Comparison of ENCODE assay signal across 9 cellular contexts in genomic region chr15:32030795-32031194, GRCh38. TPM values are rescaled to one million over a fixed set of nuclear protein-coding genes. Genes with fewer than 3 reads are reported as not detected.
DNase-seq lines count a peak whose midpoint lies in the region; ATAC-seq and TF ChIP-seq lines count a peak whose summit lies in the region.
"Had no signal": no experiment of that assay in that cellular context is flagged by ENCODE, and none has a peak within 500 bp of the region (broad histone marks: within the 10 kb centered on the region; RNA-seq: fewer than 3 reads in every experiment).

No MANE protein-coding gene starts in this region.

- H3K27me3 Mint-ChIP-seq in activated CD4-positive, alpha-beta T cell treated with anti-CD3 and anti-CD28 coated beads for 36 hours = peaks cover 53% of the 10 kb centered on the region

- H3K9me3 ChIP-seq in HEK293 (ENCODE audit: control insufficient read depth, insufficient read depth, low read depth, low read length) (no peaks in the 10 kb centered on the region), WERI-Rb-1 (ENCODE audit: severe bottlenecking) (no peaks in the 10 kb centered on the region), iPS-20b (ENCODE audit: insufficient read depth, low read depth, low read length) (no peaks in the 10 kb centered on the region), adrenal gland (replicated peaks in 1 of 3) (no peaks in the 10 kb centered on the region)

- TF ChIP-seq POLR2A in adrenal gland (IDR thresholded peaks at IDR 0.05) = no peak

- H3K9ac ChIP-seq in iPS-20b (ENCODE audit: low read depth, low read length) = peak overlapping the region; percentile 60; the same call in 1 of the 2 replicates

- intact Hi-C loops in adrenal gland (cut with DNase I) = no loop called here
- intact Hi-C loops in activated CD4-positive, alpha-beta T cell treated with anti-CD3 and anti-CD28 coated beads for 36 hours (cut with DNase I, micrococcal nuclease) = no loop called here

- POLR2A ChIA-PET in HEK293 (lab: Yijun Ruan, JAX) = interaction anchor here (1.4 kb wide), 1 partner anchor 86 kb away, joined by 3 read pairs; no protein-coding TSS in a partner anchor
- POLR2A ChIA-PET in activated CD4-positive, alpha-beta T cell treated with anti-CD3 and anti-CD28 coated beads for 36 hours (lab: Charles Lee) = interaction anchor here (0.5 kb wide), 1 partner anchor 10 kb away, joined by 4 read pairs; no protein-coding TSS in a partner anchor

- TF ChIP-seq CTCF in HEK293 (tag by site-specific recombination; IDR thresholded peaks at IDR 0.05) (no peak), WERI-Rb-1 (IDR thresholded peaks at IDR 0.05; ENCODE audit: low read depth, low read length) (no peak), adrenal gland (IDR thresholded peaks at IDR 0.05) (no peak)

- peak; percentile 33 for DNase-seq in WERI-Rb-1
- DNase-seq in stimulated activated effector memory CD8-positive, alpha-beta T cell treated with anti-CD3 and anti-CD28 coated beads, Interleukin-12 subunit alpha, Interleukin-12 subunit beta, amount 100 ng/mL, for 72 hours (ENCODE audit: low spot score in 2 of 2) = no peak
- no peak for DNase-seq in AG08395 (ENCODE audit: low spot score)
- DNase-seq in adrenal gland = no peak
- no peak for DNase-seq in activated CD4-positive, alpha-beta T cell treated with anti-CD3 and anti-CD28 coated beads for 36 hours
- DNase-seq: NCI-H2029 treated with DMSO at 0.1 percent for 48 hours had no signal

- peak; percentile 27 for ATAC-seq in stimulated activated effector memory CD8-positive, alpha-beta T cell treated with anti-CD3 and anti-CD28 coated beads, Interleukin-12 subunit alpha, Interleukin-12 subunit beta, amount 100 ng/mL, for 72 hours
- ATAC-seq in activated CD4-positive, alpha-beta T cell treated with anti-CD3 and anti-CD28 coated beads for 36 hours = no peak
- no peak for ATAC-seq in GM21528 (IDR thresholded peaks at IDR 0.05; ENCODE audit: low FRiP score, unreplicated experiment)

- H3K36me3 ChIP-seq in HEK293 (ENCODE audit: control insufficient read depth in 2 of 2, insufficient read depth in 1 of 2, low read length in 2 of 2) (no peaks in the 10 kb centered on the region), WERI-Rb-1 (no peaks in the 10 kb centered on the region), iPS-20b (ENCODE audit: insufficient read depth, low read depth, low read length) (no peaks in the 10 kb centered on the region), adrenal gland (replicated peaks in 1 of 2) (no peaks in the 10 kb centered on the region)

- no peaks in the 10 kb centered on the region for H3K9me3 Mint-ChIP-seq in stimulated activated effector memory CD8-positive, alpha-beta T cell treated with anti-CD3 and anti-CD28 coated beads, Interleukin-12 subunit alpha, Interleukin-12 subunit beta, amount 100 ng/mL, for 72 hours
- no peaks in the 10 kb centered on the region for H3K9me3 Mint-ChIP-seq in activated CD4-positive, alpha-beta T cell treated with anti-CD3 and anti-CD28 coated beads for 36 hours (ENCODE audit: low read depth)

- no peak overlapping the region for H3K27ac Mint-ChIP-seq in stimulated activated effector memory CD8-positive, alpha-beta T cell treated with anti-CD3 and anti-CD28 coated beads, Interleukin-12 subunit alpha, Interleukin-12 subunit beta, amount 100 ng/mL, for 72 hours
- no peak overlapping the region for H3K27ac Mint-ChIP-seq in activated CD4-positive, alpha-beta T cell treated with anti-CD3 and anti-CD28 coated beads for 36 hours

- H3K4me1 Mint-ChIP-seq in stimulated activated effector memory CD8-positive, alpha-beta T cell treated with anti-CD3 and anti-CD28 coated beads, Interleukin-12 subunit alpha, Interleukin-12 subunit beta, amount 100 ng/mL, for 72 hours = peaks cover 10% of the 10 kb centered on the region
- H3K4me1 Mint-ChIP-seq in activated CD4-positive, alpha-beta T cell treated with anti-CD3 and anti-CD28 coated beads for 36 hours = peaks cover 12% of the 10 kb centered on the region

- peak overlapping the region; percentile 39 for H3K4me3 Mint-ChIP-seq in stimulated activated effector memory CD8-positive, alpha-beta T cell treated with anti-CD3 and anti-CD28 coated beads, Interleukin-12 subunit alpha, Interleukin-12 subunit beta, amount 100 ng/mL, for 72 hours
- H3K4me3 Mint-ChIP-seq in activated CD4-positive, alpha-beta T cell treated with anti-CD3 and anti-CD28 coated beads for 36 hours = no peak overlapping the region

- H3K27ac ChIP-seq in HEK293 (ENCODE audit: extremely low read depth, low read depth, low read length) (peak overlapping the region; percentile 31; the same call in 1 of the 2 replicates), WERI-Rb-1 (peak overlapping the region; percentile 73), iPS-20b (ENCODE audit: low read length) (no peak overlapping the region), adrenal gland (no peak overlapping the region)

- CTCF ChIA-PET in HEK293 (lab: Yijun Ruan, JAX) = interaction anchor here (1.2 to 1.3 kb wide), 2 partner anchors 11 to 56 kb away, joined by 4 read pairs; no protein-coding TSS in a partner anchor
- CTCF ChIA-PET in activated CD4-positive, alpha-beta T cell treated with anti-CD3 and anti-CD28 coated beads for 36 hours (lab: Charles Lee) = no interaction called here

- H3K27me3 ChIP-seq in WERI-Rb-1 (ENCODE audit: insufficient read depth, low read depth, severe bottlenecking) (no peaks in the 10 kb centered on the region), iPS-20b (ENCODE audit: insufficient read depth, low read length) (peaks cover 42% of the 10 kb centered on the region), adrenal gland (peaks cover 20% of the 10 kb centered on the region)

- 2 to 4% (median 3%) methylated on average over 7 to 21 of the region's 21 CpGs for WGBS in adrenal gland, 4 donors

- H3K4me1 ChIP-seq in HEK293 (ENCODE audit: control insufficient read depth, insufficient read depth, low read length) (no peaks in the 10 kb centered on the region; the same call in 1 of the 2 replicates), iPS-20b (ENCODE audit: insufficient read depth, low read length) (peaks cover 9% of the 10 kb centered on the region), adrenal gland (replicated peaks in 1 of 2) (peaks cover 0 to 3% of the 10 kb centered on the region in 2 donors)

- H3K4me3 ChIP-seq in HEK293 (ENCODE audit: low read depth, low read length) (peak overlapping the region; percentile 61), WERI-Rb-1 (ENCODE audit: low read depth, low read length) (peak overlapping the region; percentile 64), iPS-20b (ENCODE audit: low read length) (peak overlapping the region; percentile 77), adrenal gland (peak overlapping the region in 1 of 4 donors; percentile 58)

- H3K36me3 Mint-ChIP-seq in stimulated activated effector memory CD8-positive, alpha-beta T cell treated with anti-CD3 and anti-CD28 coated beads, Interleukin-12 subunit alpha, Interleukin-12 subunit beta, amount 100 ng/mL, for 72 hours = no peaks in the 10 kb centered on the region
- no peaks in the 10 kb centered on the region for H3K36me3 Mint-ChIP-seq in activated CD4-positive, alpha-beta T cell treated with anti-CD3 and anti-CD28 coated beads for 36 hours (ENCODE audit: low read depth)

TF ChIP-seq in HEK293, 187 proteins besides CTCF, POLR2A, EP300 and RAD21 (continues in another document):
- TF ChIP-seq GLIS2 (tag by site-specific recombination; IDR thresholded peaks at IDR 0.05) (peak; percentile 51), YY2 (tag by site-specific recombination; IDR thresholded peaks at IDR 0.05) (no peak), ZNF239 (tag by site-specific recombination; IDR thresholded peaks at IDR 0.05) (no peak), ZNF23 (tag by site-specific recombination; IDR thresholded peaks at IDR 0.05; ENCODE audit: borderline replicate concordance) (no peak), ZSCAN4 (tag by site-specific recombination; IDR thresholded peaks at IDR 0.05) (no peak), RBAK (tag by site-specific recombination; IDR thresholded peaks at IDR 0.05) (no peak), SALL2 (tag by site-specific recombination; IDR thresholded peaks at IDR 0.05; ENCODE audit: borderline replicate concordance) (no peak), ZNF155 (tag by site-specific recombination; IDR thresholded peaks at IDR 0.05) (no peak), TRIM28 (IDR thresholded peaks at IDR 0.05; ENCODE audit: borderline replicate concordance, low read length) (no peak), PRDM6 (tag by site-specific recombination; IDR thresholded peaks at IDR 0.05) (no peak), IKZF3 (tag by site-specific recombination; IDR thresholded peaks at IDR 0.05) (no peak), ZNF555 (tag by site-specific recombination; conservative IDR thresholded peaks at IDR 0.05) (no peak)

RNA-seq across cellular contexts. Expression of gene CHRNA7, which starts 0.5 kb away (rescaled TPM):
- total RNA-seq in adrenal gland = 10 to 100 TPM in 2 of 8 donors, 1 to 10 TPM in 2, under 1 TPM in 4; 0.06 to 19.7 (median 1.8) TPM
- polyA plus RNA-seq in adrenal gland = 1 to 10 TPM; 2.2 to 5.8 (median 5.3) TPM
- total RNA-seq in activated CD4-positive, alpha-beta T cell treated with anti-CD3 and anti-CD28 coated beads for 36 hours = under 1 TPM in 1 of 2 experiments, not detected in 1; 0.11 TPM

Comparison
In these comparisons a context has a peak if more than half of its experiments do, and no peak if none do; other contexts are left out.
1. H3K27ac ChIP-seq: peak in HEK293 (single experiment) and WERI-Rb-1 (single experiment); none in iPS-20b (single experiment) and adrenal gland (0 of 5).